Comparison of ENCODE assay signal across 25 cellular contexts in genomic region chr17:17448723-17449122, GRCh38. TPM values are rescaled to one million over a fixed set of nuclear protein-coding genes. Genes with fewer than 3 reads are reported as not detected.
"Had no signal": no experiment of that assay in that cellular context is flagged by ENCODE, and none has a peak within 500 bp of the region (broad histone marks: within the 10 kb centered on the region; RNA-seq: fewer than 3 reads in every experiment).

No MANE protein-coding gene starts in this region.

- H3K36me3 ChIP-seq: gastroesophageal sphincter, transverse colon had no signal

- ATAC-seq: activated CD8-positive, alpha-beta T cell treated with anti-CD3 and anti-CD28 coated beads for 36 hours; activated T-cell treated with anti-CD3 and anti-CD28 coated beads, Interleukin-2, amount 50 U/mL, for 72 hours; gastroesophageal sphincter; left colon; naive thymus-derived CD4-positive, alpha-beta T cell; psoas muscle had no signal

- H3K27ac ChIP-seq: dorsolateral prefrontal cortex, gastroesophageal sphincter, parathyroid adenoma, psoas muscle, transverse colon had no signal

- H3K9ac ChIP-seq: parathyroid adenoma had no signal

- H3K9me3 Mint-ChIP-seq: activated CD8-positive, alpha-beta T cell treated with anti-CD3 and anti-CD28 coated beads for 36 hours; mesothelial cell of epicardium had no signal

- H3K4me3 Mint-ChIP-seq: activated B cell treated with CpG ODN at 0.5 μM for 24 hours; activated CD8-positive, alpha-beta T cell treated with anti-CD3 and anti-CD28 coated beads for 36 hours; activated naive CD8-positive, alpha-beta T cell; activated T-cell treated with anti-CD3 and anti-CD28 coated beads, Interleukin-2, amount 50 U/mL, for 72 hours; central memory CD8-positive, alpha-beta T cell; mesothelial cell of epicardium; naive thymus-derived CD4-positive, alpha-beta T cell had no signal

- H3K9me3 ChIP-seq: gastroesophageal sphincter, psoas muscle, transverse colon had no signal

- H3K4me1 Mint-ChIP-seq: activated B cell treated with CpG ODN at 0.5 μM for 24 hours; central memory CD8-positive, alpha-beta T cell; naive thymus-derived CD4-positive, alpha-beta T cell had no signal

- H3K4me3 ChIP-seq: dorsolateral prefrontal cortex, gastroesophageal sphincter, psoas muscle, smooth muscle cell, transverse colon had no signal

- DNase-seq: activated B cell treated with CpG ODN at 0.5 μM for 24 hours; activated CD4-positive, alpha-beta T cell treated with anti-CD3 and anti-CD28 coated beads, Interleukin-2, amount 50 U/mL, for 1 hour; activated CD8-positive, alpha-beta T cell treated with anti-CD3 and anti-CD28 coated beads for 36 hours; activated naive CD4-positive, alpha-beta T cell; activated T-cell treated with anti-CD3 and anti-CD28 coated beads, Interleukin-2, amount 50 U/mL, for 72 hours; anterior cingulate cortex; dorsolateral prefrontal cortex; effector memory CD4-positive, alpha-beta T cell; erythroblast; hippocampal formation; left colon; mammary epithelial cell; naive thymus-derived CD4-positive, alpha-beta T cell; nucleus accumbens; psoas muscle; stimulated activated CD4-positive, alpha-beta T cell treated with anti-CD3 and anti-CD28 coated beads, Interleukin-2, amount 100 ng/mL, for 24 hours; stimulated activated naive CD4-positive, alpha-beta T cell treated with Interleukin-2 at 50 U/mL for 16 hours; T-helper 2 cell; transverse colon had no signal

- H3K36me3 Mint-ChIP-seq: activated naive CD8-positive, alpha-beta T cell; mesothelial cell of epicardium had no signal

- H3K27me3 Mint-ChIP-seq: activated naive CD8-positive, alpha-beta T cell; central memory CD8-positive, alpha-beta T cell had no signal

- H3K4me2 ChIP-seq: smooth muscle cell had no signal

- H2AFZ ChIP-seq: parathyroid adenoma had no signal

- H3K4me1 ChIP-seq: gastroesophageal sphincter, psoas muscle had no signal

- H3K79me2 ChIP-seq: parathyroid adenoma had no signal

- H3K27ac Mint-ChIP-seq: activated B cell treated with CpG ODN at 0.5 μM for 24 hours; activated CD8-positive, alpha-beta T cell treated with anti-CD3 and anti-CD28 coated beads for 36 hours; activated naive CD8-positive, alpha-beta T cell; activated T-cell treated with anti-CD3 and anti-CD28 coated beads, Interleukin-2, amount 50 U/mL, for 72 hours; mesothelial cell of epicardium; naive thymus-derived CD4-positive, alpha-beta T cell had no signal

- H3K27me3 ChIP-seq: transverse colon had no signal

RNA-seq across cellular contexts. Expression of gene RASD1, which starts 47.5 kb away (rescaled TPM):
- polyA plus RNA-seq: mammary epithelial cell; naive thymus-derived CD4-positive, alpha-beta T cell had no signal
